Comparison of ENCODE assay signal across 8 cellular contexts in the genomic region with DNA sequence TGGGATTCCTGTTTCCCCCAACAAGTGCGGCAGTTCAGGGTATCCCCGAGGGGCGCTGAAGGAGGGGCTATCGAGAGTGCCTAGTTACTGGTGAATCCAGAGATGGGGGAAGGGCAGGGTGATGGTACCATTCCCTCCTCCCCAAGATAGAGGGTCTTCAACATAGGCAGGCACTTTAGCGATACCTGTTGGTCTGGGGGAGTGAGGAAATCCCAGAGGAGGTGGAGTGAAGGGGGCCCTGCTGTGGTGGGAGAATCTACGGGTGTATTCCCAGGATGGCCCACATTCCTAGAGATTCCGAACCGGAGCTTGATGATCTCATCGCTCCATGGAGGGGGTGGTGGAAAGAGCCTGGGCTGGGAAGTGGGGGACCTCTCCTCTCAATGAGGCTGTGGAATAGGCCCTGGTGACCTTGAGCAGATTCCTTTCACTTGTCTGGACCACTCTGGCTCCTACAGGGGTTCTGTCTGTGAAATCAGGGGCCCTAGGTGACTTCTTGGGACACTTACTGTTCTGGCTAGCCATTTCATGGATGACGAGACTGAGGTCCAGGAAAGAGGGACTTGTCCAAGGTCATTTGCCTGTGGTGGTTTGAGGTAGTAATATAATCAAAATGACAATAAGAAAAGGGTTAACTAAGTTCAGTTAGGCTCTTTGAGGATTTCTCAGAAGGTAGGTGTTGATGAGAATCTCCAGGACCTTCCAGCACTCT. TPM values are rescaled to one million over a fixed set of nuclear protein-coding genes. Genes with fewer than 3 reads are reported as not detected.
DNase-seq lines count a peak whose midpoint lies in the region; ATAC-seq, FAIRE-seq and TF ChIP-seq lines count a peak whose summit lies in the region.
"Had no signal": no experiment of that assay in that cellular context is flagged by ENCODE, and none has a peak within 500 bp of the region (broad histone marks: within the 10 kb centered on the region; RNA-seq: fewer than 3 reads in every experiment).

No MANE protein-coding gene starts in this region.

- WGBS in thyroid gland, 2 donors = 38 to 40% methylated on average over 10 of the region's 10 CpGs

- no peak overlapping the region for H3K27ac Mint-ChIP-seq in memory B cell
- H3K27ac Mint-ChIP-seq: stimulated activated effector memory CD8-positive, alpha-beta T cell treated with anti-CD3 and anti-CD28 coated beads, Interleukin-12 subunit alpha, Interleukin-12 subunit beta, amount 100 ng/mL, for 72 hours had no signal

- H3K4me3 Mint-ChIP-seq in memory B cell = peak overlapping the region; percentile 19

- H3K36me3 Mint-ChIP-seq in memory B cell = no peaks in the 10 kb centered on the region
- H3K36me3 Mint-ChIP-seq: stimulated activated effector memory CD8-positive, alpha-beta T cell treated with anti-CD3 and anti-CD28 coated beads, Interleukin-12 subunit alpha, Interleukin-12 subunit beta, amount 100 ng/mL, for 72 hours had no signal

- peak overlapping the region; percentile 71 for H3K4me3 ChIP-seq in coronary artery
- H3K4me3 ChIP-seq in thyroid gland (replicated peaks in 1 of 3) = peak overlapping the region; percentile 1 to 53 (median 26)

- H3K27ac ChIP-seq in coronary artery (peak overlapping the region; percentile 35 to 69), thyroid gland (peak overlapping the region; percentile 88 to 98 (median 93))

- peaks cover 14% of the 10 kb centered on the region for H3K27me3 Mint-ChIP-seq in memory B cell

- H3K4me1 ChIP-seq in thyroid gland = peaks cover 67 to 71% of the 10 kb centered on the region in 2 donors

- H3K4me1 Mint-ChIP-seq in memory B cell = peaks cover 7% of the 10 kb centered on the region

- no peaks in the 10 kb centered on the region for H3K36me3 ChIP-seq in thyroid gland

- ATAC-seq in memory B cell (ENCODE audit: low read depth) = no peak

- intact Hi-C loops in thyroid gland (cut with DNase I) = no loop called here

- no peaks in the 10 kb centered on the region for H3K27me3 ChIP-seq in thyroid gland

- FAIRE-seq in H54 (lab: Jason Lieb, UNC) = no peak

- no peaks in the 10 kb centered on the region for H3K9me3 Mint-ChIP-seq in memory B cell
- H3K9me3 Mint-ChIP-seq: stimulated activated effector memory CD8-positive, alpha-beta T cell treated with anti-CD3 and anti-CD28 coated beads, Interleukin-12 subunit alpha, Interleukin-12 subunit beta, amount 100 ng/mL, for 72 hours had no signal

- TF ChIP-seq CTCF in coronary artery (IDR thresholded peaks at IDR 0.05) = no peak
- no peak for TF ChIP-seq CTCF in thyroid gland (IDR thresholded peaks at IDR 0.05)

- peak in 1 of 2 donors; percentile 7 for TF ChIP-seq POLR2A in thyroid gland (IDR thresholded peaks at IDR 0.05)
- TF ChIP-seq POLR2A in H54 (IDR thresholded peaks at IDR 0.05; ENCODE audit: low read depth, low read length) = no peak

- no peaks in the 10 kb centered on the region for H3K9me3 ChIP-seq in thyroid gland

- peak; percentile 73 for DNase-seq in NCI-H226
- no peak for DNase-seq in coronary artery (ENCODE audit: low spot score)
- no peak for DNase-seq in memory B cell (ENCODE audit: low spot score in 2 of 2)
- DNase-seq in thyroid gland = peak; percentile 55 to 60
- no peak for DNase-seq in NCI-H1930 (lab: John Stamatoyannopoulos, UW)
- no peak for DNase-seq in epidermal melanocyte (ENCODE audit: insufficient read length, low spot score)
- DNase-seq in H54 (ENCODE audit: insufficient read length, low spot score) = no peak

RNA-seq across cellular contexts. Expression of a gene that starts 52.7 kb away (rescaled TPM):
- total RNA-seq in thyroid gland = 10 to 100 TPM in 1 of 4 donors, 1 to 10 TPM in 3; 7.3 to 13.7 (median 7.7) TPM

Comparison
In these comparisons a context has a peak if more than half of its experiments do, and no peak if none do; other contexts are left out.
1. DNase-seq: peak in NCI-H226 (single experiment) and thyroid gland (2 of 2); none in coronary artery (single experiment), memory B cell (0 of 2), NCI-H1930 (0 of 2), epidermal melanocyte (single experiment) and H54 (single experiment).